1 cellular context compared by ENCODE assay signal in the genomic region with DNA sequence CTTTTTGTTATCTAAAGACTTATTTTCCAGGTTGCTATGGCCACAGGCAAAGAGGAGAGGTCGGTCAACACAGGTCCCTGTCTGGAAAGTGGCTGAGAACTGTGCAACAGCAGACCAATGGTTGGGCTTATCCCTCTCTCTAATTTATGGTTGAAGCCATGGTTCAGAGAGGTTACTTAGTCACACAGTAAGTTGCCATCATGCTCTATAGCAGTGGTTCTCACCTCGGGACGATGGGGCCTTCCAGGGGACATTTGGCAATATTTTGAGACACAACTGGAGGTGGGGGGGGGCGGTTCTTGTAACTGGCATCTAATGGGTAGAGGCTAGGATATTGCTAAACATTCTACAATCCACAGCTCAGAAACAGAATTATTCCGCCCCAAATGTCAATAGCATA.
TF ChIP-seq lines count a peak whose summit lies in the region.

No MANE protein-coding gene starts in this region.

TF ChIP-seq in A549, 52 proteins besides CTCF, POLR2A, EP300 and RAD21:
- TF ChIP-seq MAZ (IDR thresholded peaks at IDR 0.05; ENCODE audit: borderline replicate concordance, low read depth, low read length) (no peak), FOXS1 (CRISPR knock-in tag; IDR thresholded peaks at IDR 0.05) (no peak), HOXB5 (CRISPR knock-in tag; IDR thresholded peaks at IDR 0.05) (no peak), EHF (CRISPR knock-in tag; IDR thresholded peaks at IDR 0.05) (no peak), CBX2 (IDR thresholded peaks at IDR 0.05; ENCODE audit: borderline replicate concordance, low read depth) (no peak)
- TF ChIP-seq, protein P1, sequence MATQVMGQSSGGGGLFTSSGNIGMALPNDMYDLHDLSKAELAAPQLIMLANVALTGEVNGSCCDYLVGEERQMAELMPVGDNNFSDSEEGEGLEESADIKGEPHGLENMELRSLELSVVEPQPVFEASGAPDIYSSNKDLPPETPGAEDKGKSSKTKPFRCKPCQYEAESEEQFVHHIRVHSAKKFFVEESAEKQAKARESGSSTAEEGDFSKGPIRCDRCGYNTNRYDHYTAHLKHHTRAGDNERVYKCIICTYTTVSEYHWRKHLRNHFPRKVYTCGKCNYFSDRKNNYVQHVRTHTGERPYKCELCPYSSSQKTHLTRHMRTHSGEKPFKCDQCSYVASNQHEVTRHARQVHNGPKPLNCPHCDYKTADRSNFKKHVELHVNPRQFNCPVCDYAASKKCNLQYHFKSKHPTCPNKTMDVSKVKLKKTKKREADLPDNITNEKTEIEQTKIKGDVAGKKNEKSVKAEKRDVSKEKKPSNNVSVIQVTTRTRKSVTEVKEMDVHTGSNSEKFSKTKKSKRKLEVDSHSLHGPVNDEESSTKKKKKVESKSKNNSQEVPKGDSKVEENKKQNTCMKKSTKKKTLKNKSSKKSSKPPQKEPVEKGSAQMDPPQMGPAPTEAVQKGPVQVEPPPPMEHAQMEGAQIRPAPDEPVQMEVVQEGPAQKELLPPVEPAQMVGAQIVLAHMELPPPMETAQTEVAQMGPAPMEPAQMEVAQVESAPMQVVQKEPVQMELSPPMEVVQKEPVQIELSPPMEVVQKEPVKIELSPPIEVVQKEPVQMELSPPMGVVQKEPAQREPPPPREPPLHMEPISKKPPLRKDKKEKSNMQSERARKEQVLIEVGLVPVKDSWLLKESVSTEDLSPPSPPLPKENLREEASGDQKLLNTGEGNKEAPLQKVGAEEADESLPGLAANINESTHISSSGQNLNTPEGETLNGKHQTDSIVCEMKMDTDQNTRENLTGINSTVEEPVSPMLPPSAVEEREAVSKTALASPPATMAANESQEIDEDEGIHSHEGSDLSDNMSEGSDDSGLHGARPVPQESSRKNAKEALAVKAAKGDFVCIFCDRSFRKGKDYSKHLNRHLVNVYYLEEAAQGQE (IDR thresholded peaks at IDR 0.05): no peak
- TF ChIP-seq, protein P2, sequence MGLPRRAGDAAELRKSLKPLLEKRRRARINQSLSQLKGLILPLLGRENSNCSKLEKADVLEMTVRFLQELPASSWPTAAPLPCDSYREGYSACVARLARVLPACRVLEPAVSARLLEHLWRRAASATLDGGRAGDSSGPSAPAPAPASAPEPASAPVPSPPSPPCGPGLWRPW (IDR thresholded peaks at IDR 0.05): no peak
